8 cellular contexts compared by ENCODE assay signal in the genomic region with DNA sequence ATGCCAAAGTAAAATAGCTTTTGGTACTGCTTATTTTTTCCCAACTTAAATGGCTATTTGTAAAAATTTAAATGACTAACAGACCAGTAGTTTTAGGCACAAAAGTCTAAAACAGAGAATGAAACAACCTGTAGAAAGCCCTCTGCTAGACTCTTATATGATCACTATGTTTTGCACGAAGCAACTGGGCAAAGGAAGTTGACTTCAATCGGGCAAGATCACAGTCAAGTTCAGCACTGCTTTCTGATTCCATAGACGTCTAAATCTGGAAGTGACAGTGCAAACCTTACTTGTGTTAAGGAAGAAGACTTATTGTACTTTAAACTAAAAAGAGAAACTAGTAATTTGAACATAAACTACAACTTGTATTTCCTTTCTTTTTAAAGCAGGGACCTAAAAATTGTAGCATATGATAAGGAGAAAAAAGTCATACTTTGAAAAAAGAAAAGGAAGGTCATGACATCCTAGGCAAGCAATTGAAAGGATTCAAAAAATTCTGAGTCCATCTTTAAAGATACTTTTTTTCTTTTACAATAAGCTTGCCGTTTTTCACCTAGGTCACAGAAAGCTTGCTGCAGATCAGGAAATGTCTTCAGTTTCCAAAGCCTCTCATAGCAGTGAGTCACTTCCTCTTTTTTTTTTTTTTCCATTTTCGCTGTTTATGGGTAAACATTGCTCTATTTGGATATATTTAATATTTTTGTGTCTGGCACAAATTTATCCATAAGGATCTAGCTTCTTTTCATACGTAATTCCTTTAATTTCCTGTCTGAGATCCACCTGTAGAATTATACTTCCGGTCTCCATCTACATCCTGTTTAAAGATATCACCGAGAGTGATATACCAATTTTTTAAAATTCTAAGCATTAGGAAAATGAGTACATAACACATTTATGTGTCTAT.
DNase-seq lines count a peak whose midpoint lies in the region; ATAC-seq lines count a peak whose summit lies in the region.

No MANE protein-coding gene starts in this region.

- no peaks in the 10 kb centered on the region for H3K36me3 ChIP-seq in MG63

- no peaks in the 10 kb centered on the region for H3K9me3 Mint-ChIP-seq in activated naive CD8-positive, alpha-beta T cell treated with anti-CD3 and anti-CD28 coated beads, Interleukin-2, amount 50 U/mL, for 24 hours
- no peaks in the 10 kb centered on the region for H3K9me3 Mint-ChIP-seq in stimulated activated memory B cell treated with anti-CD40 and anti-IgM and Interleukin-4, amounts not matched to agents 10 μg/mL and 1 μg/mL and 100 μg/mL, for 72 hours

- DNase-seq in activated CD4-positive, CD25-positive, alpha-beta regulatory T cell treated with anti-CD3 and anti-CD28 coated beads, Interleukin-2, amount 50 U/mL, for 72 hours = no peak
- DNase-seq in MG63 (no peak), 8988T (no peak), NCI-H128 (lab: John Stamatoyannopoulos, UW; ENCODE audit: unreplicated experiment) (no peak)
- DNase-seq in activated naive CD8-positive, alpha-beta T cell treated with anti-CD3 and anti-CD28 coated beads, Interleukin-2, amount 50 U/mL, for 24 hours = no peak

- peak overlapping the region; percentile 80 for H3K4me3 Mint-ChIP-seq in activated naive CD8-positive, alpha-beta T cell treated with anti-CD3 and anti-CD28 coated beads, Interleukin-2, amount 50 U/mL, for 24 hours
- peak overlapping the region; percentile 76 for H3K4me3 Mint-ChIP-seq in stimulated activated memory B cell treated with anti-CD40 and anti-IgM and Interleukin-4, amounts not matched to agents 10 μg/mL and 1 μg/mL and 100 μg/mL, for 72 hours

- peaks cover 58% of the 10 kb centered on the region for H3K4me1 Mint-ChIP-seq in activated naive CD8-positive, alpha-beta T cell treated with anti-CD3 and anti-CD28 coated beads, Interleukin-2, amount 50 U/mL, for 24 hours
- peaks cover 22% of the 10 kb centered on the region for H3K4me1 Mint-ChIP-seq in stimulated activated memory B cell treated with anti-CD40 and anti-IgM and Interleukin-4, amounts not matched to agents 10 μg/mL and 1 μg/mL and 100 μg/mL, for 72 hours

- ATAC-seq in activated CD4-positive, CD25-positive, alpha-beta regulatory T cell treated with anti-CD3 and anti-CD28 coated beads, Interleukin-2, amount 50 U/mL, for 24 hours = peak; percentile 59 to 66
- ATAC-seq in activated naive CD8-positive, alpha-beta T cell treated with anti-CD3 and anti-CD28 coated beads, Interleukin-2, amount 50 U/mL, for 24 hours = peak; percentile 57
- peak; percentile 71 for ATAC-seq in stimulated activated memory B cell treated with anti-CD40 and anti-IgM and Interleukin-4, amounts not matched to agents 10 μg/mL and 1 μg/mL and 100 μg/mL, for 72 hours
- no peak for ATAC-seq in GM19351 (IDR thresholded peaks at IDR 0.05; ENCODE audit: unreplicated experiment)

- H3K9me3 ChIP-seq in MG63 = no peaks in the 10 kb centered on the region

- 0 out of 2 replicates have a peak overlapping the region, but pooled peaks have one; percentile 2 for H3K4me3 ChIP-seq in MG63

- no peaks in the 10 kb centered on the region for H3K27me3 ChIP-seq in MG63

- H3K27me3 Mint-ChIP-seq in activated naive CD8-positive, alpha-beta T cell treated with anti-CD3 and anti-CD28 coated beads, Interleukin-2, amount 50 U/mL, for 24 hours = no peaks in the 10 kb centered on the region
- no peaks in the 10 kb centered on the region for H3K27me3 Mint-ChIP-seq in stimulated activated memory B cell treated with anti-CD40 and anti-IgM and Interleukin-4, amounts not matched to agents 10 μg/mL and 1 μg/mL and 100 μg/mL, for 72 hours

- H3K27ac Mint-ChIP-seq in activated naive CD8-positive, alpha-beta T cell treated with anti-CD3 and anti-CD28 coated beads, Interleukin-2, amount 50 U/mL, for 24 hours = peak overlapping the region; percentile 94
- H3K27ac Mint-ChIP-seq in stimulated activated memory B cell treated with anti-CD40 and anti-IgM and Interleukin-4, amounts not matched to agents 10 μg/mL and 1 μg/mL and 100 μg/mL, for 72 hours = peak overlapping the region; percentile 86

- H3K36me3 Mint-ChIP-seq in activated naive CD8-positive, alpha-beta T cell treated with anti-CD3 and anti-CD28 coated beads, Interleukin-2, amount 50 U/mL, for 24 hours (ENCODE audit: low read depth) = peaks cover 4% of the 10 kb centered on the region
- no peaks in the 10 kb centered on the region for H3K36me3 Mint-ChIP-seq in stimulated activated memory B cell treated with anti-CD40 and anti-IgM and Interleukin-4, amounts not matched to agents 10 μg/mL and 1 μg/mL and 100 μg/mL, for 72 hours
